In the genomic region with DNA sequence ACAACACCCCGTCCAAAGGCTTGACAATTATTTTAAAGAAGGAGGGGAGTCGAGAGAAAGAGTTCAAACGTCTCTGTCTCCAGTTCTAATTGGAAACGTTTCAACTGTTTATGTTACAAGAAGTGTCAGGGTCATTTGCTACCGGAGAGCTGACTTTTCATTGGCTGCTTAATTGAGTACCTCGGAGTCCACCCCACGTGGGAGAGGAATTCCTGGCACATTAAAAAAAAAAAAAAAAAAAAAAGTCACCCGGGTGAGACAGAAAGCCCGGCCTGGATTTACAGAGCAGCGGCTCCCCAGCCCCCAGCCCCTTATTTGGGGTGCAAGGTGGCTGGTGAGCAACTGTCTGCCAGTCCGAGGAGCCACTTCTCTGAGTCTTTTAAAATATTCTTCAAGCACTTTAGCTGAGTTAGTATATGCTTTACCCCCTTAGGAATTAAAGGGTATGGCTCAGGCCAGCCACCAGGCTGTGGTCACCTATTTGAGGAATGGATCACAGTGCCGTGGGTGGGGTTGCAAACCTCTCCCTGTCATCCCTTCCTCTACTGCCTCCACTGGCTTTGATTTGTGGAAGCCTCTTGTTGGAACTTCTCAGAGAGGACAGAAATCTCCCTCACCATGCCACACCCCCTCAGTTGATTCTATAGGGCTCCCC, we compare ENCODE assay signal across 8 cellular contexts. TPM values are rescaled to one million over a fixed set of nuclear protein-coding genes. Genes with fewer than 3 reads are reported as not detected.
DNase-seq lines count a peak whose midpoint lies in the region; ATAC-seq, FAIRE-seq and TF ChIP-seq lines count a peak whose summit lies in the region.

No MANE protein-coding gene starts in this region.

- H3K4me1 ChIP-seq in A673 (ENCODE audit: insufficient read depth, low read length, poor library complexity, severe bottlenecking) = peaks cover 21% of the 10 kb centered on the region

- peak overlapping the region; percentile 45 for H3K4me3 ChIP-seq in A673 (ENCODE audit: low read depth, low read length, poor library complexity, severe bottlenecking)

- no peak for FAIRE-seq in HTR-8/SVneo (lab: Jason Lieb, UNC)

- no peak overlapping the region for H3K4me3 Mint-ChIP-seq in natural killer cell

- DNase-seq in A673 (ENCODE audit: low spot score) (peak; percentile 97), HTR-8/SVneo (ENCODE audit: insufficient read length, low spot score) (peak; percentile 88), NCI-H526 (lab: John Stamatoyannopoulos, UW) (peak; percentile 70 to 80), T47D (ENCODE audit: low read depth in 1 of 2, low spot score in 1 of 2) (peak; percentile 81 to 98), left lobe of liver (ENCODE audit: low spot score) (peak; percentile 72), natural killer cell (no peak)
- DNase-seq in stimulated activated naive CD4-positive, alpha-beta T cell treated with Interleukin-2 at 50 U/mL for 16 hours (lab: John Stamatoyannopoulos, UW) = no peak

- BruUV-seq in A673 (replicated peaks; lab: Mats Ljungman, UMichigan) = no TSS peak

- peaks cover 34 to 44% of the 10 kb centered on the region in 2 donors for H3K4me1 Mint-ChIP-seq in natural killer cell

- intact Hi-C loops in A673 (cut with micrococcal nuclease; ENCODE audit: unreplicated experiment) = loop anchor here (1.0 kb wide), 1 partner anchor 10 kb away; no protein-coding TSS in a partner anchor
- intact Hi-C loops in natural killer cell (cut with micrococcal nuclease) = no loop called here

- POLR2A ChIA-PET in A673 (lab: Charles Lee; ENCODE audit: low non-redundant PET) = no interaction called here

- H3K36me3 ChIP-seq in A673 (ENCODE audit: insufficient read depth, low read length, poor library complexity, severe bottlenecking) = no peaks in the 10 kb centered on the region

- no peaks in the 10 kb centered on the region for H3K27me3 ChIP-seq in A673 (replicated peaks; ENCODE audit: insufficient read depth, low read depth, low read length, poor library complexity)

- no peak for TF ChIP-seq CTCF in A673 (conservative IDR thresholded peaks at IDR 0.05; ENCODE audit: low read depth, low read length)
- no peak for TF ChIP-seq CTCF in natural killer cell (IDR thresholded peaks at IDR 0.05)

- H3K9me3 Mint-ChIP-seq in natural killer cell = no peaks in the 10 kb centered on the region

- H3K27me3 Mint-ChIP-seq in natural killer cell (ENCODE audit: low read depth in 2 of 2) = peaks cover 52 to 55% of the 10 kb centered on the region in 2 donors

- H3K27ac ChIP-seq in A673 (ENCODE audit: low read depth, low read length, poor library complexity, severe bottlenecking) = peak overlapping the region; percentile 79

- H3K9me3 ChIP-seq in A673 (ENCODE audit: low read depth, low read length, poor library complexity, severe bottlenecking) = no peaks in the 10 kb centered on the region

- no peak overlapping the region for H3K27ac Mint-ChIP-seq in natural killer cell

- CTCF ChIA-PET in A673 (lab: Charles Lee) = interaction anchor here (0.7 to 0.8 kb wide), 2 partner anchors 10 to 381 kb away, joined by 3 read pairs; no protein-coding TSS in a partner anchor

- in situ Hi-C loops in T47D (cut with HindIII; ENCODE audit: low pct_unique_long_range_greater_than_20kb, low sequenced_read_pairs) = no loop called here

- ATAC-seq in left lobe of liver (no peak), HG02973 (IDR thresholded peaks at IDR 0.05; ENCODE audit: unreplicated experiment) (no peak), natural killer cell (no peak)

- no peaks in the 10 kb centered on the region for H3K36me3 Mint-ChIP-seq in natural killer cell

RNA-seq across cellular contexts. Expression of a gene that starts 3.9 kb away (rescaled TPM):
- total RNA-seq in A673 (2021) (90.4 and 98.1 TPM in 2 replicates), left lobe of liver (7.0 TPM), natural killer cell (10 to 100 TPM; 32.1 to 94.9 (median 36.7) TPM)

Comparison
In these comparisons a context has a peak if more than half of its experiments do, and no peak if none do; other contexts are left out.
1. DNase-seq: peak in A673 (single experiment), HTR-8/SVneo (single experiment), NCI-H526 (2 of 2), T47D (2 of 2) and left lobe of liver (single experiment); none in natural killer cell (single experiment) and stimulated activated naive CD4-positive, alpha-beta T cell treated with Interleukin-2 at 50 U/mL for 16 hours (single experiment).